ENCODE assay signal across 1 cellular context in the genomic region with DNA sequence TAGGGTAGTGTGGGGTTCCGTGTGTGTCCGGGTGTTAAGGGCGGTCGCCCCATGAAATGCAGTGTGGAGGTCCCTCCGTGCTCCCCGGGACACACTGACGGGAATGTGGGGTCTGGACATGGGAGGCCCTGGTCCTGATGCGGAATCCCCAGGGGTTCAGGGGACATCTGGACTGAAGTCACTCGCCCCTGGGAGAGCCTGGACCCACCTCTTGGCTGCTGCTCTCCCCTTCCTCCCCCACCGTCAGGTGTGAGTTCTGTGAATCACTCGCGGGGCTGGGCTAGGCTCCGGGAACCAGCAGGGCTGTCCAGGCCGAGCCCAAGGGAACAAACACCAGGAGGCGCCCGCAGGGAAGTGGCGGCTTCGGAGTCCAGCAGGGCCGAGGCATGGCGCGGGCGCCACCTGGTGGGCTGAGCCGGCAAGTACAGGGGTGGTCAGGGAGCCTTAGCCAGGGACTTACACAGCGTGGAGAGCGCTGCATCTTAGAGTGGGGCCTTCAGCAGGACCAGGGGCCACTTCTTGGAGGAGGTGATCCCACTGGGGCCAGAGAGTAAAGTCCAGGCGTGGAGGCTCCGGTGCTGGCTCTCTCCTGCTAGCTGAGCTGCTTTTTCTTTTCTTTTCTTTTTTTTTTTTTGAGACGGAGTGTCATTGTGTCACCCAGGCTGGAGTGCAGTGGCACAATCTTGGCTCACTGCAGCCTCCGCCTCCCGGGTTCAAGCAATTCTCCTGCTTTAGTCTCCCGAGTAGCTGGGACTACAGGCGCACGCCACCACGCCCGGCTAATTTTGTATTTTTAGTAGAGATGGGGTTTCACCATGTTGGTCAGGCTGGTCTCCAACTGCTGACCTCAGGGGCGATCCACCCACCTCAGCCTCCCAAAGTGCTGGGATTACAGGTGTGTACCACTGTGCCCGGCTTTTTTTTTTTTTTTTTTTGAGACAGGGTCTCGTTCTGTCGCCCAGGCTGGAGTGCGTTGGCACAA.
TF ChIP-seq lines count a peak whose summit lies in the region.

No MANE protein-coding gene starts in this region.

TF ChIP-seq in H1, 55 proteins besides CTCF, POLR2A, EP300 and RAD21:
- TF ChIP-seq, protein P1, sequence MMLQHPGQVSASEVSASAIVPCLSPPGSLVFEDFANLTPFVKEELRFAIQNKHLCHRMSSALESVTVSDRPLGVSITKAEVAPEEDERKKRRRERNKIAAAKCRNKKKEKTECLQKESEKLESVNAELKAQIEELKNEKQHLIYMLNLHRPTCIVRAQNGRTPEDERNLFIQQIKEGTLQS (IDR thresholded peaks at IDR 0.05; ENCODE audit: insufficient read depth, low read depth, low read length) = peak; percentile 29; the same call in 1 of the 2 replicates
- peak in 1 of 2 experiments; percentile 15; a peak in 1 of 4 replicates for TF ChIP-seq SIN3A (conservative IDR thresholded peaks at IDR 0.05 in 1 of 2, IDR thresholded peaks at IDR 0.05 in 1 of 2; ENCODE audit: low read depth in 1 of 2, low read length in 2 of 2)
- no peak for TF ChIP-seq EGR1 (IDR thresholded peaks at IDR 0.05; ENCODE audit: borderline replicate concordance, low read depth, low read length)
- no peak for TF ChIP-seq ASH2L (IDR thresholded peaks at IDR 0.05; ENCODE audit: low read length)
- TF ChIP-seq GABPA (IDR thresholded peaks at IDR 0.05; ENCODE audit: borderline replicate concordance, insufficient read depth, low read length) = 0 out of 2 replicates have a peak, but pooled peaks have one; percentile 40
- peak; percentile 41 for TF ChIP-seq TAF7 (optimal IDR thresholded peaks at IDR 0.05; ENCODE audit: borderline replicate concordance, low read depth, low read length)
- no peak for TF ChIP-seq CHD1 (IDR thresholded peaks at IDR 0.05; ENCODE audit: low read depth, low read length)
- TF ChIP-seq JUND (IDR thresholded peaks at IDR 0.05; ENCODE audit: low read length) = peak; percentile 41; the same call in 1 of the 2 replicates
- TF ChIP-seq SP1 (IDR thresholded peaks at IDR 0.05; ENCODE audit: low read depth, low read length) = peak; percentile 22; the same call in 1 of the 2 replicates
- TF ChIP-seq ZNF274 (IDR thresholded peaks at IDR 0.05; ENCODE audit: borderline replicate concordance, extremely low read depth, low read length) = no peak
- TF ChIP-seq MAFK (IDR thresholded peaks at IDR 0.05; ENCODE audit: low read depth, low read length) = no peak
- peak; percentile 67 for TF ChIP-seq YY1 (IDR thresholded peaks at IDR 0.05; ENCODE audit: low read depth, low read length)
- TF ChIP-seq HDAC2 (IDR thresholded peaks at IDR 0.05; ENCODE audit: borderline replicate concordance in 1 of 2, low read depth in 2 of 2, low read length in 2 of 2) = 0 out of 4 replicates have a peak, but pooled peaks of 1 of the 2 experiments have one; percentile 51
TF ChIP-seq in H1: peak in this region for 8.
